ENCODE assay signal across 22 cellular contexts in the genomic region with DNA sequence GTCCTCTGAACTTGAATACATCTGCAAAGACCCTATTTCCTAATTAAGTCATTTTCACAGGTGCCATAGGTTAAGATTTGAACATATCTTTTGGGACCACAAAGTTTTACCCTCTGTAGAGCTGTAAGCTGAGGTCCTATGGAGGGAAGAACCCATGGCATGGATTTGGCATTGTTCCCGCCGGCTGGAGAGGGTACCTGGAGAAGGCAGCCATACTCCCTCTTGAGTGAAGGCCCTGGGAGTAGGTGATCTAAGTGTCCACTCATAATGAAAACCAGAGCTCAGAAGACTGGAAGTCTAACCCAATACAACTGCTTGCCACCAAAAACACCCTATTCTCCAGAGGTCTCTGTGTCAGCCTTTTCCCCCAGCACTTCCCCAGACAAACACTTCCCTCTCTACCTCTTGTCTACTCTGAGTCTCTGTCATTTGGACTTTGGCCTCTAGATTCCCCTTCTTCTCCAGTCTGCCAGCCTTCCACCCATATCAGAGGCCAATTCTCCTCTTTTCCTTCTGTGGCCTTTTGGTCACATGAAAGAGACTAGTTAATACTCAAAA.
"Had no signal": no experiment of that assay in that cellular context is flagged by ENCODE, and none has a peak within 500 bp of the region (broad histone marks: within the 10 kb centered on the region; RNA-seq: fewer than 3 reads in every experiment).

No MANE protein-coding gene starts in this region.

- H3K9me3 ChIP-seq: breast epithelium had no signal

- H2AFZ ChIP-seq: PC-9 had no signal

- H3K27ac Mint-ChIP-seq: activated CD4-positive, alpha-beta T cell treated with anti-CD3 and anti-CD28 coated beads for 36 hours; activated CD8-positive, alpha-beta T cell treated with anti-CD3 and anti-CD28 coated beads, Interleukin-2, amount 10 ng/mL, durations not matched to agents 7 days and 5 days; activated naive CD4-positive, alpha-beta T cell treated with anti-CD3 and anti-CD28 coated beads, Interleukin-2, amount 50 U/mL, for 24 hours; T-helper 17 cell had no signal

- H3K27me3 ChIP-seq: breast epithelium had no signal

- H3K36me3 Mint-ChIP-seq: activated naive CD4-positive, alpha-beta T cell treated with anti-CD3 and anti-CD28 coated beads, Interleukin-2, amount 50 U/mL, for 24 hours had no signal

- DNase-seq: activated CD4-positive, alpha-beta T cell treated with anti-CD3 and anti-CD28 coated beads for 36 hours; activated CD8-positive, alpha-beta memory T cell treated with anti-CD3 and anti-CD28 coated beads, Interleukin-2, amount 50 U/mL, for 48 hours; activated CD8-positive, alpha-beta T cell treated with anti-CD3 and anti-CD28 coated beads, Interleukin-2, amount 10 ng/mL, durations not matched to agents 7 days and 5 days; activated naive CD4-positive, alpha-beta T cell; activated T-cell treated with anti-CD3 and anti-CD28 coated beads, Interleukin-2, amount 50 U/mL, for 1 hour; aorta; central memory CD4-positive, alpha-beta T cell; MM.1S; NCI-H1092 treated with DMSO at 0.1 percent for 48 hours; NCI-H1417 treated with DMSO at 0.1 percent for 48 hours; NCI-H1694; NCI-H2029 treated with DMSO at 0.1 percent for 48 hours; NCI-H510A treated with DMSO at 0.1 percent for 48 hours; NCI-H69; NK-92 treated with Interleukin-12 subunit alpha and Interleukin-12 subunit beta, amount 100 ng/mL, for 24 hours; PC-9; SIG-M5; T-helper 17 cell; T-helper 9 cell; WERI-Rb-1 had no signal

- H3K4me1 Mint-ChIP-seq: activated CD4-positive, alpha-beta T cell treated with anti-CD3 and anti-CD28 coated beads for 36 hours; activated naive CD4-positive, alpha-beta T cell treated with anti-CD3 and anti-CD28 coated beads, Interleukin-2, amount 50 U/mL, for 24 hours; T-helper 17 cell had no signal

- H3K4me2 ChIP-seq: PC-9 had no signal

- H3K27ac ChIP-seq: breast epithelium, PC-9, WERI-Rb-1 had no signal

- H3K4me3 ChIP-seq: breast epithelium, PC-9 had no signal

- H3K9me3 Mint-ChIP-seq: activated naive CD4-positive, alpha-beta T cell treated with anti-CD3 and anti-CD28 coated beads, Interleukin-2, amount 50 U/mL, for 24 hours had no signal

- H3K4me1 ChIP-seq: breast epithelium had no signal

- H3K4me3 Mint-ChIP-seq: activated CD4-positive, alpha-beta T cell treated with anti-CD3 and anti-CD28 coated beads for 36 hours; activated CD8-positive, alpha-beta T cell treated with anti-CD3 and anti-CD28 coated beads, Interleukin-2, amount 10 ng/mL, durations not matched to agents 7 days and 5 days; activated naive CD4-positive, alpha-beta T cell treated with anti-CD3 and anti-CD28 coated beads, Interleukin-2, amount 50 U/mL, for 24 hours; T-helper 17 cell had no signal

- ATAC-seq: activated CD4-positive, alpha-beta T cell treated with anti-CD3 and anti-CD28 coated beads for 36 hours; activated CD8-positive, alpha-beta T cell treated with anti-CD3 and anti-CD28 coated beads, Interleukin-2, amount 10 ng/mL, durations not matched to agents 7 days and 5 days; T-helper 17 cell had no signal

- H3K36me3 ChIP-seq: breast epithelium, WERI-Rb-1 had no signal
